Comparison of ENCODE assay signal across 16 cellular contexts in genomic region chr12:112087851-112088250, GRCh38.
"Had no signal": no experiment of that assay in that cellular context is flagged by ENCODE, and none has a peak within 500 bp of the region (broad histone marks: within the 10 kb centered on the region; RNA-seq: fewer than 3 reads in every experiment).

No MANE protein-coding gene starts in this region.

- H3K4me3 ChIP-seq: hepatocyte, left ventricle myocardium inferior, right atrium auricular region, tibial nerve, vagina had no signal

- H3K27ac ChIP-seq: hepatocyte, left ventricle myocardium inferior, right atrium auricular region, tibial nerve, vagina had no signal

- H3K4me1 ChIP-seq: vagina had no signal

- H3K27me3 ChIP-seq: hepatocyte, right atrium auricular region, tibial nerve, vagina had no signal

- H3K9me3 Mint-ChIP-seq: activated naive CD4-positive, alpha-beta T cell treated with anti-CD3 and anti-CD28 coated beads for 36 hours; brain had no signal

- H3K9me3 ChIP-seq: left ventricle myocardium inferior, right atrium auricular region, tibial nerve, vagina had no signal

- H3K27me3 Mint-ChIP-seq: brain had no signal

- H3K4me3 Mint-ChIP-seq: activated naive CD4-positive, alpha-beta T cell treated with anti-CD3 and anti-CD28 coated beads for 36 hours; brain had no signal

- DNase-seq: activated CD4-positive, alpha-beta T cell treated with anti-CD3 and anti-CD28 coated beads, Interleukin-2, amount 50 U/mL, for 4 hours; activated CD4-positive, CD25-positive, alpha-beta regulatory T cell; activated naive CD4-positive, alpha-beta T cell treated with anti-CD3 and anti-CD28 coated beads for 36 hours; amniotic stem cell; cerebellar nuclear complex; dermis blood vessel endothelial cell; erythroblast; kidney; left ventricle myocardium inferior; nucleus accumbens; small intestine had no signal
